19 cellular contexts compared by ENCODE assay signal in the genomic region with DNA sequence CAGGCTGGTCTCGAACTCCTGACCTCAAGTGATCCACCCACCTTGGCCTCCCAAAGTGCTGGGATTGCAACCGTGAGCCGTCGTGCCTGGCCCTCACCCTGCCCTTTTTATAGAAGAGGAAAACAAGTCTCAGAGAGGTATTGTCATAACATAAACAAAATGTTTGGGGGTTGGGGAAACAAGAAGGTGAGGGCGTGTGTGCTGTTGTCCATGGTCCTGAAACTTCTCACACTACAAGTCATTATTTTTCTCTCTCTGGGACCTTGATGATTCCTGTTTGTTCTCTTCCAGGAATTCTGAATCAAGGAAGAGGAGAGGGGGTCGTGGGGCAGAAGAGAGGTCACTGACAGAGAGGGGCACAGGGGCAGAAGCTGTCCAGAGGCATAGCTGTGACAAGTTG.
DNase-seq lines count a peak whose midpoint lies in the region; ATAC-seq, FAIRE-seq and TF ChIP-seq lines count a peak whose summit lies in the region.
"Had no signal": no experiment of that assay in that cellular context is flagged by ENCODE, and none has a peak within 500 bp of the region (broad histone marks: within the 10 kb centered on the region; RNA-seq: fewer than 3 reads in every experiment).

No MANE protein-coding gene starts in this region.

- no peak overlapping the region for H4K8ac ChIP-seq in H1 (ENCODE audit: extremely low read depth, insufficient read depth, low read length)

- H3K4me2 ChIP-seq in SK-N-SH (no peak overlapping the region), H1 (ENCODE audit: insufficient read depth in 1 of 2, low read depth in 2 of 2, low read length in 2 of 2) (no peak overlapping the region), neural progenitor cell (no peak overlapping the region)

- H3K18ac ChIP-seq in H1 (ENCODE audit: extremely low read depth, low read length): no peak overlapping the region

- no peaks in the 10 kb centered on the region for H3K9me2 ChIP-seq in SK-N-SH

- H3K4me1 Mint-ChIP-seq in neural progenitor cell: peaks cover 5% of the 10 kb centered on the region
- H3K4me1 Mint-ChIP-seq: activated CD4-positive, alpha-beta T cell treated with anti-CD3 and anti-CD28 coated beads, Interleukin-2, amount 10 ng/mL, durations not matched to agents 7 days and 5 days; stimulated activated naive B cell treated with anti-CD40 and anti-IgM and Interleukin-4, amounts not matched to agents 10 μg/mL and 1 μg/mL and 100 μg/mL, for 72 hours had no signal

- H4K5ac ChIP-seq in H1 (ENCODE audit: insufficient read length, low read depth, low read length): no peak overlapping the region

- H3K9me3 ChIP-seq in SK-N-SH: no peaks in the 10 kb centered on the region
- H3K9me3 ChIP-seq in H1 (ENCODE audit: insufficient read depth in 2 of 2, low read depth in 1 of 2, low read length in 1 of 2): no peaks in the 10 kb centered on the region
- H3K9me3 ChIP-seq in neural progenitor cell (ENCODE audit: low read depth): no peaks in the 10 kb centered on the region
- H3K9me3 ChIP-seq: vagina had no signal

- H2AK5ac ChIP-seq in H1 (ENCODE audit: low read depth, low read length): no peak overlapping the region

- TF ChIP-seq RAD21 in SK-N-SH (IDR thresholded peaks at IDR 0.05; ENCODE audit: low read length) (no peak), H1 (IDR thresholded peaks at IDR 0.05 in 1 of 2, conservative IDR thresholded peaks at IDR 0.05 in 1 of 2; ENCODE audit: low read depth in 2 of 2, low read length in 2 of 2) (no peak)

- no peak for FAIRE-seq in H1 (lab: Jason Lieb, UNC)
- FAIRE-seq: A204.1, GM18507, RCC 7860 had no signal

- no peaks in the 10 kb centered on the region for H3K9me3 Mint-ChIP-seq in neural progenitor cell
- H3K9me3 Mint-ChIP-seq: activated CD4-positive, alpha-beta T cell treated with anti-CD3 and anti-CD28 coated beads, Interleukin-2, amount 10 ng/mL, durations not matched to agents 7 days and 5 days; activated T-cell treated with anti-CD3 and anti-CD28 coated beads, Interleukin-2, amount 50 U/mL, for 24 hours; CD8-positive, alpha-beta T cell had no signal

- no peak overlapping the region for H2BK20ac ChIP-seq in H1 (ENCODE audit: low read length)

- no peaks in the 10 kb centered on the region for H3K79me1 ChIP-seq in H1 (ENCODE audit: low read depth, low read length)

- H3K27me3 Mint-ChIP-seq in neural progenitor cell (ENCODE audit: insufficient read depth, low read depth): peaks cover 33% of the 10 kb centered on the region

- TF ChIP-seq EP300 in SK-N-SH (IDR thresholded peaks at IDR 0.05; ENCODE audit: borderline replicate concordance in 1 of 2, low read depth in 1 of 2, low read length in 1 of 2): no peak
- no peak for TF ChIP-seq EP300 in H1 (IDR thresholded peaks at IDR 0.05; ENCODE audit: borderline replicate concordance in 1 of 2, low read depth in 2 of 2, low read length in 2 of 2)

- H3K56ac ChIP-seq in H1 (replicated peaks; ENCODE audit: insufficient read length, low read depth, low read length): no peak overlapping the region

- H2BK12ac ChIP-seq in H1 (ENCODE audit: low read depth, low read length): no peak overlapping the region

- TF ChIP-seq POLR2A in H1 (IDR thresholded peaks at IDR 0.05; ENCODE audit: control extremely low read depth in 1 of 2, low read depth in 2 of 2, low read length in 2 of 2): no peak

- CTCF ChIA-PET in SK-N-SH (lab: Yijun Ruan, JAX) (interaction anchor here (1.0 kb wide), 2 partner anchors 70 to 271 kb away, joined by 3 to 4 read pairs; no protein-coding TSS in a partner anchor), H1 (lab: Charles Lee; ENCODE audit: partially characterized antibody) (interaction anchor here (0.7 to 1.5 kb wide), 3 partner anchors 8 to 271 kb away, joined by 3 to 7 read pairs (median 3); no protein-coding TSS in a partner anchor)

- TF ChIP-seq CTCF in SK-N-SH (IDR thresholded peaks at IDR 0.05) (no peak), H1 (IDR thresholded peaks at IDR 0.05; ENCODE audit: control extremely low read depth in 1 of 3, insufficient read depth in 1 of 3, low read depth in 1 of 3, low read length in 3 of 3) (no peak), neural progenitor cell (IDR thresholded peaks at IDR 0.05) (no peak)

- H3K36me3 Mint-ChIP-seq in neural progenitor cell: no peaks in the 10 kb centered on the region
- H3K36me3 Mint-ChIP-seq: CD8-positive, alpha-beta T cell; stimulated activated naive B cell treated with anti-CD40 and anti-IgM and Interleukin-4, amounts not matched to agents 10 μg/mL and 1 μg/mL and 100 μg/mL, for 72 hours had no signal

- POLR2A ChIA-PET in SK-N-SH (lab: Yijun Ruan, JAX): no interaction called here
- POLR2A ChIA-PET in H1 (lab: Charles Lee; ENCODE audit: partially characterized antibody): interaction anchor here (1.0 to 1.1 kb wide), 2 partner anchors 30 to 134 kb away, joined by 3 read pairs; no protein-coding TSS in a partner anchor

- DNase-seq in SK-N-SH (no peak), OCI-M1 (lab: John Stamatoyannopoulos, UW) (peak; percentile 9), H1 (ENCODE audit: low read depth in 1 of 2, low spot score in 2 of 2) (no peak), neural progenitor cell (ENCODE audit: low spot score) (peak; percentile 76), activated gamma-delta T cell treated with Interleukin-2 at 50 U/mL for 16 hours (no peak)
- no peak for DNase-seq in activated naive CD4-positive, alpha-beta T cell (lab: John Stamatoyannopoulos, UW)
- DNase-seq: activated CD4-positive, alpha-beta T cell treated with anti-CD3 and anti-CD28 coated beads, Interleukin-2, amount 10 ng/mL, durations not matched to agents 7 days and 5 days; activated T-cell treated with anti-CD3 and anti-CD28 coated beads, Interleukin-2, amount 50 U/mL, for 24 hours; CD8-positive, alpha-beta T cell; NCI-H187 treated with DMSO at 0.1 percent for 48 hours; NCI-H524; stimulated activated naive B cell treated with anti-CD40 and anti-IgM and Interleukin-4, amounts not matched to agents 10 μg/mL and 1 μg/mL and 100 μg/mL, for 72 hours had no signal

- H3K4me3 Mint-ChIP-seq in neural progenitor cell: no peak overlapping the region
- H3K4me3 Mint-ChIP-seq: activated CD4-positive, alpha-beta T cell treated with anti-CD3 and anti-CD28 coated beads, Interleukin-2, amount 10 ng/mL, durations not matched to agents 7 days and 5 days; activated T-cell treated with anti-CD3 and anti-CD28 coated beads, Interleukin-2, amount 50 U/mL, for 24 hours; CD8-positive, alpha-beta T cell; stimulated activated naive B cell treated with anti-CD40 and anti-IgM and Interleukin-4, amounts not matched to agents 10 μg/mL and 1 μg/mL and 100 μg/mL, for 72 hours had no signal

- H4K20me1 ChIP-seq in SK-N-SH (ENCODE audit: insufficient read depth) (no peaks in the 10 kb centered on the region), H1 (replicated peaks in 1 of 2; ENCODE audit: control insufficient read depth in 1 of 2, insufficient read depth in 2 of 2, low read length in 2 of 2) (no peaks in the 10 kb centered on the region), neural progenitor cell (ENCODE audit: low read depth) (no peaks in the 10 kb centered on the region)

- H3K14ac ChIP-seq in H1 (ENCODE audit: insufficient read length): no peak overlapping the region

- H2AFZ ChIP-seq in SK-N-SH (ENCODE audit: low read depth): no peak overlapping the region
- no peak overlapping the region for H2AFZ ChIP-seq in H1 (ENCODE audit: low read length)
- H2AFZ ChIP-seq in neural progenitor cell (replicated peaks): no peak overlapping the region

- H3K79me2 ChIP-seq in SK-N-SH (ENCODE audit: insufficient read depth): no peaks in the 10 kb centered on the region
- no peaks in the 10 kb centered on the region for H3K79me2 ChIP-seq in H1 (ENCODE audit: control insufficient read depth in 1 of 2, insufficient read depth in 2 of 2, low read length in 2 of 2)
- H3K79me2 ChIP-seq in neural progenitor cell (ENCODE audit: low read depth): no peaks in the 10 kb centered on the region

- H3K9ac ChIP-seq in SK-N-SH (no peak overlapping the region), H1 (replicated peaks in 1 of 4; ENCODE audit: extremely low read depth in 1 of 4, low read depth in 3 of 4, low read length in 3 of 4) (no peak overlapping the region), neural progenitor cell (no peak overlapping the region)

- no peaks in the 10 kb centered on the region; a peak in 1 of 4 replicates for H3K4me1 ChIP-seq in SK-N-SH (ENCODE audit: control insufficient read depth in 1 of 2, insufficient read depth in 2 of 2, low read depth in 1 of 2, low read length in 1 of 2)
- peaks cover 5 to 12% (median 12%) of the 10 kb centered on the region in 4 experiments for H3K4me1 ChIP-seq in H1 (replicated peaks in 1 of 4; ENCODE audit: control insufficient read depth in 3 of 4, insufficient read depth in 4 of 4, low read length in 3 of 4)
- peaks cover 9% of the 10 kb centered on the region for H3K4me1 ChIP-seq in neural progenitor cell
- H3K4me1 ChIP-seq: vagina had no signal

- WGBS in SK-N-SH (ENCODE audit: low lambda C conversion rate): 38% methylated on average over 6 of the region's 6 CpGs
- WGBS in H1 (ENCODE audit: extremely low coverage in 1 of 2, insufficient coverage in 1 of 2, insufficient read length in 1 of 2, insufficient replicate concordance in 2 of 2, low coverage in 1 of 2, low lambda C conversion rate in 2 of 2, missing lambda C conversion rate in 1 of 2), 2 experiments: 43% methylated on average over 6 of the region's 6 CpGs; no CpG with 5 or more reads in 1 of the 2 experiments

- no peak overlapping the region for H3K4ac ChIP-seq in H1 (replicated peaks; ENCODE audit: insufficient read length, low read depth, low read length)

- no peak overlapping the region for H2BK120ac ChIP-seq in H1 (replicated peaks; ENCODE audit: low read depth, low read length)

- H3K36me3 ChIP-seq in SK-N-SH (replicated peaks in 1 of 2; ENCODE audit: control insufficient read depth in 1 of 2, insufficient read depth in 2 of 2, low read length in 1 of 2) (no peaks in the 10 kb centered on the region), H1 (ENCODE audit: control insufficient read depth in 2 of 4, insufficient read depth in 4 of 4, low read length in 3 of 4) (no peaks in the 10 kb centered on the region), neural progenitor cell (no peaks in the 10 kb centered on the region)
- H3K36me3 ChIP-seq: vagina had no signal

- ATAC-seq in SK-N-SH treated with all-trans-retinoic acid at 6 μM for 48 hours (no peak), GM19395 (IDR thresholded peaks at IDR 0.05; ENCODE audit: unreplicated experiment) (no peak)
- ATAC-seq: CD8-positive, alpha-beta T cell; stimulated activated naive B cell treated with anti-CD40 and anti-IgM and Interleukin-4, amounts not matched to agents 10 μg/mL and 1 μg/mL and 100 μg/mL, for 72 hours had no signal

- H2BK5ac ChIP-seq in H1 (ENCODE audit: low read depth, low read length): no peak overlapping the region

- H3K23ac ChIP-seq in H1 (ENCODE audit: insufficient read length): no peak overlapping the region

- H3K23me2 ChIP-seq in H1 (ENCODE audit: low read depth, low read length): no peaks in the 10 kb centered on the region

- H3K27ac ChIP-seq in SK-N-SH (ENCODE audit: low read depth in 2 of 2, low read length in 1 of 2) (no peak overlapping the region), H1 (ENCODE audit: low read depth, low read length) (no peak overlapping the region), neural progenitor cell (no peak overlapping the region)
- H3K27ac ChIP-seq: vagina had no signal

- H3K4me3 ChIP-seq in SK-N-SH (ENCODE audit: low read depth in 2 of 2, low read length in 1 of 2) (no peak overlapping the region), H1 (ENCODE audit: extremely low read depth in 1 of 4, insufficient read depth in 2 of 4, low read depth in 3 of 4, low read length in 4 of 4) (no peak overlapping the region), neural progenitor cell (no peak overlapping the region)
- H3K4me3 ChIP-seq: lung, vagina had no signal

- no peak overlapping the region for H3K27ac Mint-ChIP-seq in neural progenitor cell
- H3K27ac Mint-ChIP-seq: activated CD4-positive, alpha-beta T cell treated with anti-CD3 and anti-CD28 coated beads, Interleukin-2, amount 10 ng/mL, durations not matched to agents 7 days and 5 days; activated T-cell treated with anti-CD3 and anti-CD28 coated beads, Interleukin-2, amount 50 U/mL, for 24 hours; CD8-positive, alpha-beta T cell; stimulated activated naive B cell treated with anti-CD40 and anti-IgM and Interleukin-4, amounts not matched to agents 10 μg/mL and 1 μg/mL and 100 μg/mL, for 72 hours had no signal

- no peak overlapping the region for H4K91ac ChIP-seq in H1 (replicated peaks; ENCODE audit: insufficient read length, low read length)

- peak overlapping the region; percentile 34; the same call in 1 of the 2 replicates for H2BK15ac ChIP-seq in H1 (ENCODE audit: low read length)

- no peaks in the 10 kb centered on the region for H3F3A ChIP-seq in SK-N-SH (replicated peaks; ENCODE audit: insufficient read depth)
- H3F3A ChIP-seq in neural progenitor cell (ENCODE audit: low read depth): peaks cover 12% of the 10 kb centered on the region

- H3K27me3 ChIP-seq in SK-N-SH (ENCODE audit: insufficient read depth) (0 out of 2 replicates have a peak, but pooled peaks cover 5% of the 10 kb centered on the region), H1 (replicated peaks in 1 of 4; ENCODE audit: control insufficient read depth in 3 of 4, extremely low read depth in 1 of 4, insufficient read depth in 3 of 4, low read length in 3 of 4) (peaks cover 0 to 2% (median 0%) of the 10 kb centered on the region in 4 experiments; a peak in 1 of 7 replicates), neural progenitor cell (no peaks in the 10 kb centered on the region)
- H3K27me3 ChIP-seq: vagina had no signal

Comparison
In these comparisons a context has a peak if more than half of its experiments do, and no peak if none do; other contexts are left out.
1. DNase-seq: peak in OCI-M1 (single experiment) and neural progenitor cell (single experiment); none in SK-N-SH (single experiment), H1 (0 of 2), activated naive CD4-positive, alpha-beta T cell (0 of 4) and activated gamma-delta T cell treated with Interleukin-2 at 50 U/mL for 16 hours (single experiment).